In genomic region chr14:72925815-72926291, GRCh38 we compare ENCODE assay signal across 8 cellular contexts. TPM values are rescaled to one million over a fixed set of nuclear protein-coding genes. Genes with fewer than 3 reads are reported as not detected.
DNase-seq lines count a peak whose midpoint lies in the region; ATAC-seq and TF ChIP-seq lines count a peak whose summit lies in the region.

No MANE protein-coding gene starts in this region.

- DNase-seq in DMS114 treated with DMSO at 0.1 percent for 48 hours (lab: John Stamatoyannopoulos, UW; ENCODE audit: unreplicated experiment) = peak; percentile 29
- DNase-seq in HAP-1 (ENCODE audit: low spot score in 2 of 2) = no peak
- DNase-seq in Panc1 (ENCODE audit: low read depth, low spot score) = no peak
- no peak for DNase-seq in fibroblast of pulmonary artery (ENCODE audit: low read depth)
- no peak for DNase-seq in retinal pigment epithelial cell (ENCODE audit: low read depth)
- no peak for DNase-seq in AG08395 (ENCODE audit: low spot score)
- DNase-seq in HEK293T (ENCODE audit: extremely low spot score) = no peak
- DNase-seq in SIG-M5 treated with dmso at 0.1 percent for 504 hours (lab: John Stamatoyannopoulos, UW; ENCODE audit: unreplicated experiment) = no peak

- CTCF ChIA-PET in Panc1 (lab: Charles Lee) (no interaction called here), HEK293T (lab: Yijun Ruan, JAX) (interaction anchor here (2.1 kb wide), 1 partner anchor 412 kb away, joined by 11 read pairs; no protein-coding TSS in a partner anchor)

- BruUV-seq in Panc1 (replicated peaks; lab: Mats Ljungman, UMichigan) = no TSS peak

- H3K4me1 ChIP-seq in HAP-1 (peaks cover 7% of the 10 kb centered on the region; the same call in 1 of the 2 replicates), Panc1 (ENCODE audit: control insufficient read depth, insufficient read depth, low read length) (no peaks in the 10 kb centered on the region; the same call in 1 of the 2 replicates)

- H3K9me3 ChIP-seq in HAP-1 = no peaks in the 10 kb centered on the region
- no peaks in the 10 kb centered on the region for H3K9me3 ChIP-seq in Panc1 (ENCODE audit: control insufficient read depth, insufficient read depth, low read depth, low read length)

- intact Hi-C loops in Panc1 (cut with micrococcal nuclease; ENCODE audit: unreplicated experiment) = no loop called here

- no peaks in the 10 kb centered on the region for H3K36me3 ChIP-seq in HAP-1 (replicated peaks)
- H3K36me3 ChIP-seq in Panc1 (ENCODE audit: control insufficient read depth, insufficient read depth, low read length) = no peaks in the 10 kb centered on the region

- peak overlapping the region; percentile 80 for H3K27ac ChIP-seq in Panc1 (ENCODE audit: low read length)

- peak overlapping the region; percentile 52 for H3K4me3 ChIP-seq in HAP-1
- peak overlapping the region; percentile 53 to 72 for H3K4me3 ChIP-seq in Panc1 (ENCODE audit: low read depth in 2 of 2, low read length in 2 of 2)
- peak overlapping the region; percentile 74 for H3K4me3 ChIP-seq in fibroblast of pulmonary artery (replicated peaks; ENCODE audit: low read depth, low read length)
- H3K4me3 ChIP-seq in retinal pigment epithelial cell (ENCODE audit: low read length) = peak overlapping the region; percentile 88

- POLR2A ChIA-PET in Panc1 (lab: Charles Lee) = interaction anchor here (0.7 kb wide), 1 partner anchor 644 kb away, joined by 3 read pairs; no protein-coding TSS in a partner anchor
- POLR2A ChIA-PET in HEK293T (lab: Yijun Ruan, JAX) = interaction anchor here (0.9 to 1.1 kb wide), 4 partner anchors 9 to 210 kb away, joined by 3 to 7 read pairs (median 3); partner anchors contain the start of genes PSEN1 and RBM25

- ATAC-seq in Panc1 = peak; percentile 68

- TF ChIP-seq CTCF in Panc1 (IDR thresholded peaks at IDR 0.05) (no peak), fibroblast of pulmonary artery (IDR thresholded peaks at IDR 0.05; ENCODE audit: low read length, missing control alignments) (no peak), retinal pigment epithelial cell (conservative IDR thresholded peaks at IDR 0.05; ENCODE audit: low read depth, low read length) (no peak)

- in situ Hi-C loops in HAP-1 (cut with MboI; ENCODE audit: low sequenced_read_pairs) = no loop called here
- in situ Hi-C loops in Panc1 (cut with HindIII; ENCODE audit: low pct_unique_long_range_greater_than_20kb, low sequenced_read_pairs) = no loop called here

- H3K27me3 ChIP-seq in HAP-1 (ENCODE audit: low read depth) (no peaks in the 10 kb centered on the region; the same call in 1 of the 2 replicates), Panc1 (ENCODE audit: control insufficient read depth, insufficient read depth, low read length) (no peaks in the 10 kb centered on the region)

TF ChIP-seq in HEK293T, 16 proteins besides CTCF, POLR2A, EP300 and RAD21:
- no peak for TF ChIP-seq ELF4 (IDR thresholded peaks at IDR 0.05)
- no peak for TF ChIP-seq CTBP1 (IDR thresholded peaks at IDR 0.05; ENCODE audit: borderline replicate concordance)
- TF ChIP-seq SUZ12 (IDR thresholded peaks at IDR 0.05) = no peak
- TF ChIP-seq ARNT (IDR thresholded peaks at IDR 0.05) = no peak
- no peak for TF ChIP-seq HDGF (IDR thresholded peaks at IDR 0.05; ENCODE audit: borderline replicate concordance)
- no peak for TF ChIP-seq ZNF384 (IDR thresholded peaks at IDR 0.05)
- no peak; the same call in 1 of the 2 replicates for TF ChIP-seq L3MBTL2 (conservative IDR thresholded peaks at IDR 0.05)
- no peak for TF ChIP-seq BHLHE40 (IDR thresholded peaks at IDR 0.05; ENCODE audit: borderline replicate concordance)
- TF ChIP-seq SP1 (IDR thresholded peaks at IDR 0.05) = no peak
- TF ChIP-seq NFRKB (IDR thresholded peaks at IDR 0.05) = no peak
- TF ChIP-seq, protein P1, sequence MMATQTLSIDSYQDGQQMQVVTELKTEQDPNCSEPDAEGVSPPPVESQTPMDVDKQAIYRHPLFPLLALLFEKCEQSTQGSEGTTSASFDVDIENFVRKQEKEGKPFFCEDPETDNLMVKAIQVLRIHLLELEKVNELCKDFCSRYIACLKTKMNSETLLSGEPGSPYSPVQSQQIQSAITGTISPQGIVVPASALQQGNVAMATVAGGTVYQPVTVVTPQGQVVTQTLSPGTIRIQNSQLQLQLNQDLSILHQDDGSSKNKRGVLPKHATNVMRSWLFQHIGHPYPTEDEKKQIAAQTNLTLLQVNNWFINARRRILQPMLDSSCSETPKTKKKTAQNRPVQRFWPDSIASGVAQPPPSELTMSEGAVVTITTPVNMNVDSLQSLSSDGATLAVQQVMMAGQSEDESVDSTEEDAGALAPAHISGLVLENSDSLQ (IDR thresholded peaks at IDR 0.05) = no peak
- TF ChIP-seq FOXK2 (IDR thresholded peaks at IDR 0.05) = no peak
- TF ChIP-seq FOXM1 (IDR thresholded peaks at IDR 0.05; ENCODE audit: borderline replicate concordance) = no peak
- TF ChIP-seq TARDBP (IDR thresholded peaks at IDR 0.05) = no peak
- no peak for TF ChIP-seq FOXA1 (IDR thresholded peaks at IDR 0.05)
- TF ChIP-seq LEF1 (IDR thresholded peaks at IDR 0.05; ENCODE audit: borderline replicate concordance) = no peak

RNA-seq across cellular contexts. Expression of gene DCAF4, which starts 0.4 kb away (rescaled TPM):
- total RNA-seq in Panc1 (2021; ENCODE audit: unreplicated experiment) = 18.2 TPM
- 12.1 TPM for polyA plus RNA-seq in Panc1 (2012; ENCODE audit: insufficient read length)

RNA-seq across cellular contexts. Expression of gene DPF3, which starts 32.0 kb away (rescaled TPM):
- not detected for total RNA-seq in Panc1 (2021; ENCODE audit: unreplicated experiment)
- not detected for polyA plus RNA-seq in Panc1 (2012; ENCODE audit: insufficient read length)
